In the genomic region with DNA sequence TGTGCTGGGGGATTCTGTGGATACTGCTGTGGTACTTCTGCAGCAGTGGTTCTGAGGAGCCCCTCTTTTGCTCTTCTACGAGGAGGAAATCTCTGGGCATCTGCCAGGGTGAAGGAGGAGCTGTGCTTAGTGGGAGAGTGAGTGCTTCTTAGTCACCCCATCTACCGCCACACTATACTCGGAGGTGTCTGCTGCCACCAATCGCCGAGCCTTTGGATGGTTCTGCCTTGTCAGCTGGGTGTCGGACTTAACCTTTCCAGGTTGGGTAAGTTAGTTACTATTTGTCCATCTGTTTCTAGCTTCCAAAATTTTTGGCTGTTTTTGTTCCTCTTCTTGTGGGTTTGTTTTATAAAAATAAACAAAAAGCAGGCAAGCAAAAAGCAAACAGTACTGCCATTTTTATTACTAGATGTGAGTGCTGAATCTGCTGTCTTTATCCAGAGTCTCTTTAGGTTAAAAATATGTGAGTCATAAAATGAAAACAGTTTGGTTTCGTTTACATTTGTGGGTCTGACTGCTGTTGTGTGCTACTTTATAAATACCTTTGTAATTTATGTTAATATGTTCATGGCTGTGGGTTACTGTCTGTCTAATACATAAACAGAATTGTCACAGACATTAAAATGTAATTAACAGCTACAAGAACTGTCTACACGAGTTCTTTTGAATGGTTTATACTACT, we compare ENCODE assay signal across 8 cellular contexts.
DNase-seq lines count a peak whose midpoint lies in the region; ATAC-seq, FAIRE-seq and TF ChIP-seq lines count a peak whose summit lies in the region.

No MANE protein-coding gene starts in this region.

- DNase-seq in GM12891 (ENCODE audit: insufficient read length, low spot score) (no peak), hepatic stellate cell (ENCODE audit: low spot score) (peak; percentile 41), DMS114 treated with DMSO at 0.1 percent for 48 hours (lab: John Stamatoyannopoulos, UW; ENCODE audit: unreplicated experiment) (no peak), SK-N-DZ (ENCODE audit: low spot score) (no peak), NCI-H774 (lab: John Stamatoyannopoulos, UW) (no peak)
- DNase-seq in activated CD4-positive, alpha-beta T cell treated with anti-CD3 and anti-CD28 coated beads, Interleukin-2, amount 50 U/mL, for 48 hours, result peak; percentile 22 to 40

- peak; percentile 72 for FAIRE-seq in GM12891 (lab: Jason Lieb, UNC)

- ATAC-seq in HG02798 (IDR thresholded peaks at IDR 0.05; ENCODE audit: poor library complexity, unreplicated experiment), result peak; percentile 50
- no peak for ATAC-seq in GM21528 (IDR thresholded peaks at IDR 0.05; ENCODE audit: low FRiP score, unreplicated experiment)

- TF ChIP-seq POLR2A in GM12891 (IDR thresholded peaks at IDR 0.05; ENCODE audit: low read depth, low read length), result no peak

TF ChIP-seq in GM12891, 5 proteins besides CTCF, POLR2A, EP300 and RAD21:
- no peak for TF ChIP-seq POLR2AphosphoS5 (IDR thresholded peaks at IDR 0.05; ENCODE audit: low read depth, low read length)
- no peak for TF ChIP-seq POU2F2 (IDR thresholded peaks at IDR 0.05; ENCODE audit: low read depth, low read length)
- no peak for TF ChIP-seq PAX5 (IDR thresholded peaks at IDR 0.05; ENCODE audit: insufficient read depth, low read length, severe bottlenecking)
- TF ChIP-seq TAF1 (IDR thresholded peaks at IDR 0.05; ENCODE audit: low read depth, low read length), result no peak
- no peak for TF ChIP-seq SPI1 (IDR thresholded peaks at IDR 0.05; ENCODE audit: low read depth, low read length)
TF ChIP-seq in GM12891: peak in this region for 0.

Comparison
In these comparisons a context has a peak if more than half of its experiments do, and no peak if none do; other contexts are left out.
1. DNase-seq: peak in activated CD4-positive, alpha-beta T cell treated with anti-CD3 and anti-CD28 coated beads, Interleukin-2, amount 50 U/mL, for 48 hours (2 of 2) and hepatic stellate cell (single experiment); none in GM12891 (single experiment), DMS114 treated with DMSO at 0.1 percent for 48 hours (single experiment), SK-N-DZ (single experiment) and NCI-H774 (single experiment).